Comparison of ENCODE assay signal across 4 cellular contexts in genomic region chr12:83619973-83620372, GRCh38.
TF ChIP-seq lines count a peak whose summit lies in the region.

No MANE protein-coding gene starts in this region.

TF ChIP-seq in HepG2, 621 proteins besides CTCF, POLR2A, EP300 and RAD21:
- TF ChIP-seq SKIL (CRISPR knock-in tag; IDR thresholded peaks at IDR 0.05; ENCODE audit: borderline replicate concordance), result no peak
- no peak for TF ChIP-seq ZMYM2 (CRISPR knock-in tag; IDR thresholded peaks at IDR 0.05)
- no peak for TF ChIP-seq ZNF674 (CRISPR knock-in tag; IDR thresholded peaks at IDR 0.05; ENCODE audit: low read depth)
- TF ChIP-seq MBNL3 (CRISPR knock-in tag; conservative IDR thresholded peaks at IDR 0.05), result no peak
- TF ChIP-seq MAFF (IDR thresholded peaks at IDR 0.05; ENCODE audit: low read depth, low read length), result peak; percentile 74
- TF ChIP-seq MAFK (conservative IDR thresholded peaks at IDR 0.05 in 1 of 2, IDR thresholded peaks at IDR 0.05 in 1 of 2; ENCODE audit: low read length in 2 of 2), result peak; percentile 31 to 82; a peak in 3 of 4 replicates
- 0 out of 2 replicates have a peak, but pooled peaks have one; percentile 32 for TF ChIP-seq ATF7 (IDR thresholded peaks at IDR 0.05)
- TF ChIP-seq ATF7 (CRISPR knock-in tag; IDR thresholded peaks at IDR 0.05), result no peak

TF ChIP-seq in A549, 52 proteins besides CTCF, POLR2A, EP300 and RAD21:
- TF ChIP-seq NFE2L2 (conservative IDR thresholded peaks at IDR 0.05; ENCODE audit: low read length) (no peak), SMC3 (IDR thresholded peaks at IDR 0.05) (no peak), MAFK (IDR thresholded peaks at IDR 0.05; ENCODE audit: partially characterized antibody) (peak; percentile 71), KDM5A (IDR thresholded peaks at IDR 0.05) (no peak), FOSL2 (IDR thresholded peaks at IDR 0.05) (no peak), FOSL2 (CRISPR knock-in tag; IDR thresholded peaks at IDR 0.05) (no peak)
TF ChIP-seq in A549: peak in this region for 1.

TF ChIP-seq in IMR-90, 13 proteins besides CTCF, POLR2A, EP300 and RAD21:
- TF ChIP-seq MAFK (IDR thresholded peaks at IDR 0.05; ENCODE audit: low read depth, low read length) (peak; percentile 66), MXI1 (IDR thresholded peaks at IDR 0.05; ENCODE audit: borderline replicate concordance, low read depth, low read length) (no peak), MAZ (IDR thresholded peaks at IDR 0.05; ENCODE audit: borderline replicate concordance, low read depth, low read length) (no peak), USF2 (IDR thresholded peaks at IDR 0.05; ENCODE audit: low read depth, low read length) (no peak), ELK1 (IDR thresholded peaks at IDR 0.05; ENCODE audit: borderline replicate concordance, low read depth, low read length) (no peak), CEBPB (IDR thresholded peaks at IDR 0.05; ENCODE audit: low read depth, low read length) (no peak)

TF ChIP-seq in K562, 482 proteins besides CTCF, POLR2A, EP300 and RAD21:
- peak; percentile 5; the same call in 1 of the 2 replicates for TF ChIP-seq ZNF316 (IDR thresholded peaks at IDR 0.05)
- TF ChIP-seq ZNF764 (CRISPR knock-in tag; IDR thresholded peaks at IDR 0.05; ENCODE audit: low read depth), result no peak
- TF ChIP-seq SIX5 (IDR thresholded peaks at IDR 0.05; ENCODE audit: borderline replicate concordance in 1 of 2, insufficient read depth in 1 of 2, low read depth in 1 of 2, low read length in 2 of 2), result no peak
- TF ChIP-seq ZNF586 (CRISPR knock-in tag; conservative IDR thresholded peaks at IDR 0.05), result no peak
- no peak for TF ChIP-seq ZNF583 (CRISPR knock-in tag; IDR thresholded peaks at IDR 0.05)
- no peak for TF ChIP-seq ARID2 (IDR thresholded peaks at IDR 0.05)
- TF ChIP-seq ZNF695 (CRISPR knock-in tag; IDR thresholded peaks at IDR 0.05), result no peak
- no peak for TF ChIP-seq RBFOX2 (IDR thresholded peaks at IDR 0.05; ENCODE audit: low read depth, low read length)
- no peak for TF ChIP-seq POLR2G (IDR thresholded peaks at IDR 0.05; ENCODE audit: low read depth, low read length)
- no peak for TF ChIP-seq NR2C1 (IDR thresholded peaks at IDR 0.05)
- no peak for TF ChIP-seq NR2C1 (tag; IDR thresholded peaks at IDR 0.05)
- 0 out of 2 replicates have a peak, but pooled peaks have one; percentile 16 for TF ChIP-seq MAFF (IDR thresholded peaks at IDR 0.05; ENCODE audit: low read length)
- TF ChIP-seq THRB (CRISPR knock-in tag; conservative IDR thresholded peaks at IDR 0.05), result no peak
- no peak for TF ChIP-seq CREM (IDR thresholded peaks at IDR 0.05; ENCODE audit: low read depth)
- TF ChIP-seq TCF15 (CRISPR knock-in tag; IDR thresholded peaks at IDR 0.05), result no peak
